ENCODE assay signal across 22 cellular contexts in genomic region chr3:8537440-8537839, GRCh38. TPM values are rescaled to one million over a fixed set of nuclear protein-coding genes. Genes with fewer than 3 reads are reported as not detected.
"Had no signal": no experiment of that assay in that cellular context is flagged by ENCODE, and none has a peak within 500 bp of the region (broad histone marks: within the 10 kb centered on the region; RNA-seq: fewer than 3 reads in every experiment).

No MANE protein-coding gene starts in this region.

- ATAC-seq: foreskin keratinocyte; naive thymus-derived CD4-positive, alpha-beta T cell; psoas muscle; sciatic nerve had no signal

- H3K9me3 ChIP-seq: esophagus muscularis mucosa, psoas muscle, stomach, uterus had no signal

- H3K36me3 ChIP-seq: uterus had no signal

- FAIRE-seq: endometrium, islet of Langerhans had no signal

- H3K4me3 ChIP-seq: dorsolateral prefrontal cortex, esophagus muscularis mucosa, psoas muscle, skin epidermis, stomach, uterus had no signal

- H3K27ac ChIP-seq: dorsolateral prefrontal cortex, esophagus muscularis mucosa, foreskin keratinocyte, skin epidermis, stomach, uterus had no signal

- H3K4me1 ChIP-seq: foreskin keratinocyte, uterus had no signal

- DNase-seq: cortex of kidney; dorsolateral prefrontal cortex; effector memory CD4-positive, alpha-beta T cell; foreskin keratinocyte; head of caudate nucleus; hippocampal formation; kidney glomerular epithelial cell; mammary epithelial cell; naive thymus-derived CD4-positive, alpha-beta T cell; nephron progenitor cell; psoas muscle; retina; stimulated activated CD4-positive, alpha-beta T cell treated with anti-CD3 and anti-CD28 coated beads, Interleukin-12 subunit alpha, Interleukin-12 subunit beta, amount 100 ng/mL, for 4 hours; stimulated activated naive CD4-positive, alpha-beta T cell; stomach; substantia nigra; uterus had no signal

- H3K27me3 ChIP-seq: dorsolateral prefrontal cortex, esophagus muscularis mucosa, foreskin keratinocyte, stomach, uterus had no signal

RNA-seq across cellular contexts. Expression of gene LMCD1, which starts 35.8 kb away (rescaled TPM):
- polyA plus RNA-seq: naive thymus-derived CD4-positive, alpha-beta T cell had no signal
